21 cellular contexts compared by ENCODE assay signal in genomic region chr2:18456026-18456425, GRCh38.
A peak's percentile ranks its signal among the peaks of the same experiment; 100 is the strongest.
DNase-seq lines count a peak whose midpoint lies in the region; ATAC-seq and TF ChIP-seq lines count a peak whose summit lies in the region.
"Had no signal": no experiment of that assay in that cellular context is flagged by ENCODE, and none has a peak within 500 bp of the region (broad histone marks: within the 10 kb centered on the region; RNA-seq: fewer than 3 reads in every experiment).

No MANE protein-coding gene starts in this region.

- H3K27ac ChIP-seq in angular gyrus (ENCODE audit: low read depth, low read length) (peak overlapping the region; percentile 26), psoas muscle (peak overlapping the region; percentile 54), PC-9 (no peak overlapping the region), body of pancreas (no peak overlapping the region)
- H3K27ac ChIP-seq: upper lobe of left lung had no signal

- POLR2A ChIA-PET in PC-9 (lab: Charles Lee; ENCODE audit: unreplicated experiment): no interaction called here

- H4K20me1 ChIP-seq in PC-9 (ENCODE audit: insufficient read depth): no peaks in the 10 kb centered on the region

- H2AFZ ChIP-seq in PC-9: no peak overlapping the region

- CTCF ChIA-PET in PC-9 (lab: Charles Lee): no interaction called here

- no peak for TF ChIP-seq POLR2A in body of pancreas (IDR thresholded peaks at IDR 0.05)

- WGBS in psoas muscle, 3 donors: 16 to 39% (median 25%) methylated on average over 2 of the region's 2 CpGs
- 8 to 15% methylated on average over 2 of the region's 2 CpGs for WGBS in body of pancreas, 2 donors

- no peaks in the 10 kb centered on the region for H3K9me2 ChIP-seq in PC-9 (ENCODE audit: insufficient read depth)

- TF ChIP-seq CTCF in psoas muscle (IDR thresholded peaks at IDR 0.05): no peak
- TF ChIP-seq CTCF in PC-9 (conservative IDR thresholded peaks at IDR 0.05): no peak
- no peak for TF ChIP-seq CTCF in body of pancreas (IDR thresholded peaks at IDR 0.05)

- DNase-seq in GM03348 (ENCODE audit: low spot score): peak; percentile 18
- peak; percentile 65 for DNase-seq in globus pallidus (ENCODE audit: low spot score)
- no peak for DNase-seq in psoas muscle
- DNase-seq in PC-9: no peak
- DNase-seq in effector CD8-positive, alpha-beta T cell (lab: John Stamatoyannopoulos, UW): no peak
- no peak for DNase-seq in body of pancreas
- DNase-seq: activated CD4-positive, alpha-beta memory T cell treated with anti-CD3 and anti-CD28 coated beads for 36 hours; activated naive CD8-positive, alpha-beta T cell treated with anti-CD3 and anti-CD28 coated beads, Interleukin-2, amount 10 ng/mL, durations not matched to agents 7 days and 5 days; activated T-cell treated with anti-CD3 and anti-CD28 coated beads, Interleukin-2, amount 50 U/mL, for 72 hours; cerebellar nuclear complex; hippocampal formation; naive thymus-derived CD8-positive, alpha-beta T cell; NCI-H1694; NCI-H524 treated with DMSO at 0.1 percent for 48 hours; retina; stimulated activated CD8-positive, alpha-beta memory T cell treated with anti-CD3 and anti-CD28 coated beads, Interleukin-4, amount 100 ng/mL, for 48 hours; upper lobe of left lung had no signal

- H3K79me2 ChIP-seq in PC-9 (ENCODE audit: low read depth): no peaks in the 10 kb centered on the region

- H3K4me3 ChIP-seq in psoas muscle (no peak overlapping the region), PC-9 (no peak overlapping the region), body of pancreas (no peak overlapping the region)
- H3K4me3 ChIP-seq: upper lobe of left lung had no signal

- ATAC-seq in psoas muscle (peak; percentile 23 to 60 (median 27)), GM21737 (IDR thresholded peaks at IDR 0.05; ENCODE audit: unreplicated experiment) (no peak), body of pancreas (no peak)
- ATAC-seq: activated T-cell treated with anti-CD3 and anti-CD28 coated beads, Interleukin-2, amount 50 U/mL, for 72 hours; left lobe of liver; naive thymus-derived CD8-positive, alpha-beta T cell; Panc1 had no signal

- H3K4me1 ChIP-seq in psoas muscle (peaks cover 16% of the 10 kb centered on the region), PC-9 (replicated peaks; ENCODE audit: insufficient read depth) (no peaks in the 10 kb centered on the region), body of pancreas (peaks cover 8% of the 10 kb centered on the region)
- H3K4me1 ChIP-seq: upper lobe of left lung had no signal

- H3K9me3 ChIP-seq in psoas muscle (no peaks in the 10 kb centered on the region), PC-9 (ENCODE audit: insufficient read depth, low read depth) (no peaks in the 10 kb centered on the region), body of pancreas (no peaks in the 10 kb centered on the region)

- H3K27me3 ChIP-seq in psoas muscle (ENCODE audit: insufficient read depth in 3 of 3, low read length in 2 of 3) (no peaks in the 10 kb centered on the region), PC-9 (ENCODE audit: insufficient read depth, low read depth) (no peaks in the 10 kb centered on the region), body of pancreas (no peaks in the 10 kb centered on the region)
- H3K27me3 ChIP-seq: upper lobe of left lung had no signal

- BruUV-seq in PC-9 (replicated peaks; lab: Mats Ljungman, UMichigan): no TSS peak

- intact Hi-C loops in psoas muscle (cut with DNase I): no loop called here
- intact Hi-C loops in PC-9 (cut with micrococcal nuclease; ENCODE audit: unreplicated experiment): no loop called here
- intact Hi-C loops in body of pancreas (cut with DNase I): no loop called here

- H3F3A ChIP-seq in PC-9 (ENCODE audit: insufficient read depth, low read depth): no peaks in the 10 kb centered on the region

- H3K36me3 ChIP-seq in psoas muscle (ENCODE audit: insufficient read depth in 1 of 2, low read depth in 1 of 2): no peaks in the 10 kb centered on the region
- no peaks in the 10 kb centered on the region for H3K36me3 ChIP-seq in PC-9 (ENCODE audit: low read depth)
- no peaks in the 10 kb centered on the region for H3K36me3 ChIP-seq in body of pancreas (replicated peaks in 1 of 2; ENCODE audit: insufficient read depth in 1 of 2, low read depth in 2 of 2)
- H3K36me3 ChIP-seq: upper lobe of left lung had no signal

- H3K4me2 ChIP-seq in PC-9: no peak overlapping the region

Comparison
In these comparisons a context has a peak if more than half of its experiments do, and no peak if none do; other contexts are left out.
1. DNase-seq: peak in GM03348 (single experiment) and globus pallidus (single experiment); none in psoas muscle (0 of 2), PC-9 (0 of 2), effector CD8-positive, alpha-beta T cell (single experiment) and body of pancreas (0 of 4).
2. H3K27ac ChIP-seq: peak in angular gyrus (single experiment) and psoas muscle (single experiment); none in PC-9 (single experiment) and body of pancreas (0 of 4).
3. ATAC-seq: peak in psoas muscle (4 of 4); none in GM21737 (single experiment) and body of pancreas (single experiment).